Comparison of ENCODE assay signal across 12 cellular contexts in genomic region chr11:100562102-100562501, GRCh38.
DNase-seq lines count a peak whose midpoint lies in the region; ATAC-seq and TF ChIP-seq lines count a peak whose summit lies in the region.
"Had no signal": no experiment of that assay in that cellular context is flagged by ENCODE, and none has a peak within 500 bp of the region (broad histone marks: within the 10 kb centered on the region; RNA-seq: fewer than 3 reads in every experiment).

No MANE protein-coding gene starts in this region.

- no peak for ATAC-seq in GM18520 (IDR thresholded peaks at IDR 0.05; ENCODE audit: unreplicated experiment)
- ATAC-seq in HG03139 (IDR thresholded peaks at IDR 0.05; ENCODE audit: unreplicated experiment) = no peak

- peak overlapping the region; percentile 75 for H3K27ac Mint-ChIP-seq in mesothelial cell of epicardium
- no peak overlapping the region for H3K27ac Mint-ChIP-seq in CD4-positive, alpha-beta memory T cell
- H3K27ac Mint-ChIP-seq: activated T-cell treated with anti-CD3 and anti-CD28 coated beads, Interleukin-2, amount 50 U/mL, for 24 hours had no signal

- no peaks in the 10 kb centered on the region for H3K36me3 ChIP-seq in CD4-positive, alpha-beta memory T cell (ENCODE audit: insufficient read depth, low read length)

- H3K27ac ChIP-seq in CD4-positive, alpha-beta memory T cell (ENCODE audit: low read depth, low read length) = no peak overlapping the region

- no peaks in the 10 kb centered on the region for H3K4me1 ChIP-seq in CD4-positive, alpha-beta memory T cell (ENCODE audit: insufficient read depth, low read length)

- no peaks in the 10 kb centered on the region for H3K9me3 ChIP-seq in CD4-positive, alpha-beta memory T cell (ENCODE audit: control insufficient read depth in 1 of 2, low read length in 2 of 2)

- POLR2A ChIA-PET in CD4-positive, alpha-beta memory T cell (lab: Charles Lee; ENCODE audit: partially characterized antibody) = no interaction called here

- TF ChIP-seq CTCF in epithelial cell of proximal tubule (conservative IDR thresholded peaks at IDR 0.05; ENCODE audit: low read depth, low read length) = no peak
- no peak for TF ChIP-seq CTCF in mesothelial cell of epicardium (IDR thresholded peaks at IDR 0.05; ENCODE audit: unreplicated experiment)

- CTCF ChIA-PET in CD4-positive, alpha-beta memory T cell (lab: Charles Lee; ENCODE audit: partially characterized antibody) = no interaction called here

- peak; percentile 44 for DNase-seq in AG08396 (ENCODE audit: low spot score)
- DNase-seq in NCI-H1048 (lab: John Stamatoyannopoulos, UW) = peak; percentile 31
- peak; percentile 68 for DNase-seq in epithelial cell of proximal tubule (ENCODE audit: low read depth)
- no peak for DNase-seq in mesothelial cell of epicardium (ENCODE audit: low spot score in 2 of 2, unreplicated experiment in 2 of 2)
- DNase-seq in CD4-positive, alpha-beta memory T cell = no peak
- no peak for DNase-seq in cortex of kidney (lab: John Stamatoyannopoulos, UW)
- DNase-seq: activated T-cell treated with anti-CD3 and anti-CD28 coated beads, Interleukin-2, amount 50 U/mL, for 24 hours; C1 segment of cervical spinal cord; NCI-H2171 treated with DMSO at 0.1 percent for 48 hours; stimulated activated CD4-positive, alpha-beta T cell treated with anti-CD3 and anti-CD28 coated beads, Interleukin-4, amount 100 ng/mL, for 24 hours had no signal

- peaks cover 2% of the 10 kb centered on the region for H3K36me3 Mint-ChIP-seq in mesothelial cell of epicardium
- no peaks in the 10 kb centered on the region for H3K36me3 Mint-ChIP-seq in CD4-positive, alpha-beta memory T cell

- H3K27me3 ChIP-seq in CD4-positive, alpha-beta memory T cell (ENCODE audit: insufficient read depth, low read length) = no peaks in the 10 kb centered on the region

- intact Hi-C loops in CD4-positive, alpha-beta memory T cell (cut with micrococcal nuclease) = no loop called here

- no peak overlapping the region for H3K4me3 Mint-ChIP-seq in mesothelial cell of epicardium
- H3K4me3 Mint-ChIP-seq in CD4-positive, alpha-beta memory T cell = no peak overlapping the region
- H3K4me3 Mint-ChIP-seq: activated T-cell treated with anti-CD3 and anti-CD28 coated beads, Interleukin-2, amount 50 U/mL, for 24 hours had no signal

- peaks cover 36% of the 10 kb centered on the region for H3K4me1 Mint-ChIP-seq in mesothelial cell of epicardium
- no peaks in the 10 kb centered on the region for H3K4me1 Mint-ChIP-seq in CD4-positive, alpha-beta memory T cell

- no peaks in the 10 kb centered on the region for H3K27me3 Mint-ChIP-seq in mesothelial cell of epicardium (ENCODE audit: low read depth)
- no peaks in the 10 kb centered on the region for H3K27me3 Mint-ChIP-seq in CD4-positive, alpha-beta memory T cell
- H3K27me3 Mint-ChIP-seq: activated T-cell treated with anti-CD3 and anti-CD28 coated beads, Interleukin-2, amount 50 U/mL, for 24 hours had no signal

- no peak overlapping the region for H3K4me3 ChIP-seq in epithelial cell of proximal tubule (ENCODE audit: low read depth, low read length)
- no peak overlapping the region for H3K4me3 ChIP-seq in CD4-positive, alpha-beta memory T cell (ENCODE audit: low read length in 2 of 2)

- peaks cover 10% of the 10 kb centered on the region for H3K9me3 Mint-ChIP-seq in mesothelial cell of epicardium
- peaks cover 0 to 8% (median 3%) of the 10 kb centered on the region in 8 donors for H3K9me3 Mint-ChIP-seq in CD4-positive, alpha-beta memory T cell

Comparison
In these comparisons a context has a peak if more than half of its experiments do, and no peak if none do; other contexts are left out.
1. DNase-seq: peak in AG08396 (single experiment), NCI-H1048 (single experiment) and epithelial cell of proximal tubule (single experiment); none in mesothelial cell of epicardium (0 of 2), CD4-positive, alpha-beta memory T cell (0 of 5) and cortex of kidney (single experiment).